Comparison of ENCODE assay signal across 27 cellular contexts in the genomic region with DNA sequence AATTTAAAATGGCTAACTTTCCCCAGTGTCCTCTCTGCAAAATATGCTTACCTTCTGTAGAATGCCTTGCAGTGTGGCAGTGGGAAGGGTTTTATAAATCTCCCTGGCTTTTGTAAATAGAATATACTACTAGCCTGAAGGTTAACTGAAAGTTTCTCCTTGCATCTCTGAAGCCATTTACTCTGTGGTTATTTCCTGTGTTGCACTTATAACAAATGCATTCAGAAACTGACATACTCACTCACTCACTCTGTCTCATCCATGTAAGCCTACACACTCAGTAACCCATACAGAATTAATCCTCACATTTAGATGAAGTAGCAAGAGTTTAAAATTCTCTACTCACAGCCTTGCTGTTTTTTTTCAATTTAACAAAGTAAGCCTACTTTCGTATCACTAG.
"Had no signal": no experiment of that assay in that cellular context is flagged by ENCODE, and none has a peak within 500 bp of the region (broad histone marks: within the 10 kb centered on the region; RNA-seq: fewer than 3 reads in every experiment).

No MANE protein-coding gene starts in this region.

- H3K4me3 ChIP-seq: adrenal gland, body of pancreas, breast epithelium, MG63, PC-9, SJCRH30 had no signal

- H3K4me2 ChIP-seq: PC-9 had no signal

- H3K27ac ChIP-seq: adrenal gland, body of pancreas, breast epithelium, PC-9, SJCRH30, WERI-Rb-1 had no signal

- H3K4me1 ChIP-seq: adrenal gland, body of pancreas, breast epithelium, SJCRH30 had no signal

- H3K27me3 ChIP-seq: adrenal gland, body of pancreas, breast epithelium, MG63, SJCRH30 had no signal

- H3K9me3 ChIP-seq: adrenal gland, body of pancreas, breast epithelium, MG63, SJCRH30 had no signal

- H3K36me3 ChIP-seq: adrenal gland, breast epithelium, MG63, SJCRH30, WERI-Rb-1 had no signal

- H2AFZ ChIP-seq: PC-9 had no signal

- DNase-seq: activated CD4-positive, alpha-beta memory T cell treated with anti-CD3 and anti-CD28 coated beads, Interleukin-2, amount 10 ng/mL, durations not matched to agents 7 days and 5 days; activated CD4-positive, alpha-beta T cell treated with anti-CD3 and anti-CD28 coated beads for 1 hour; activated CD4-positive, alpha-beta T cell treated with anti-CD3 and anti-CD28 coated beads for 48 hours; activated CD4-positive, CD25-positive, alpha-beta regulatory T cell; activated gamma-delta T cell; activated naive CD4-positive, alpha-beta T cell treated with Interleukin-2 at 50 U/mL for 16 hours; activated T-cell treated with anti-CD3 and anti-CD28 coated beads, Interleukin-2, amount 50 U/mL, for 1 hour; activated T-cell treated with anti-CD3 and anti-CD28 coated beads, Interleukin-2, amount 50 U/mL, for 72 hours; adrenal gland; body of pancreas; Karpas-422; KBM-7; MG63; NCI-H1092; NCI-H1417; NCI-H1694; NCI-H1930; NCI-H524 treated with DMSO at 0.1 percent for 48 hours; NCI-H748 treated with DMSO at 0.1 percent for 48 hours; PC-9; Right ventricle myocardium superior; SJCRH30; T-helper 1 cell; T-helper 2 cell; T-helper 9 cell; WERI-Rb-1 had no signal
